Comparison of ENCODE assay signal across 1 cellular context in genomic region chr12:54052745-54053624, GRCh38.
TF ChIP-seq lines count a peak whose summit lies in the region.

No MANE protein-coding gene starts in this region.

TF ChIP-seq in GM23338, 12 proteins besides CTCF, POLR2A, EP300 and RAD21 (continued from another document):
- TF ChIP-seq REST (IDR thresholded peaks at IDR 0.05; ENCODE audit: unreplicated experiment) (no peak), JUNB (IDR thresholded peaks at IDR 0.05; ENCODE audit: unreplicated experiment) (no peak)
